In the genomic region with DNA sequence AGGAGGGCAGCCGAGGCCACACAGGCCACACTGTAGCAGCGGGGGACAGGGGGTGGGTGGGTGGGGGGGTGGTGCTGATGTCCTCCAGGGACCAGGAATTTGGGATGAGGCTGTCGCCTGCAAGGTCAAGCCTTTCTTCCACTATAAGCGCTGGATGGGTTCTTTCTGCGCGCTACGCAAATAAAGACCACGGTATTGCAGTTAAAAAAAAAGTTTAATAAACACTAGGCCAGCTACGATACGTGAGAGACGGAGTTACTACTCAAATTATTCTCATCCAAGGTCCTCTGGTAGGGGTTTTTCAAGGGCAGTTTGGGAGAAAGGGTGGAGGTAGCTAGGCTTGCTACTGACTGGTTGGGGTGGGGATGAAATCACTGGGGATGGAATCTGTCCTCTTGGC, we compare ENCODE assay signal across 7 cellular contexts. TPM values are rescaled to one million over a fixed set of nuclear protein-coding genes. Genes with fewer than 3 reads are reported as not detected.
DNase-seq lines count a peak whose midpoint lies in the region; ATAC-seq and TF ChIP-seq lines count a peak whose summit lies in the region.

No MANE protein-coding gene starts in this region.

- BruUV-seq in HCT116 (replicated peaks; lab: Mats Ljungman, UMichigan) = no TSS peak

- TF ChIP-seq CTCF in HCT116 (IDR thresholded peaks at IDR 0.05 in 2 of 3, conservative IDR thresholded peaks at IDR 0.05 in 1 of 3; ENCODE audit: borderline replicate concordance in 1 of 3, insufficient read depth in 1 of 3, low read depth in 2 of 3, low read length in 2 of 3) = no peak

- H3K9me3 ChIP-seq in HCT116 (ENCODE audit: control insufficient read depth in 1 of 2, insufficient read depth in 1 of 2, low read depth in 1 of 2, low read length in 2 of 2) (peaks cover 0 to 3% of the 10 kb centered on the region in 2 experiments; a peak in 1 of 4 replicates), iPS-18c (ENCODE audit: control insufficient read depth, insufficient read depth, low read length) (no peaks in the 10 kb centered on the region)

- H4K20me1 ChIP-seq in HCT116 (ENCODE audit: insufficient read depth) = no peaks in the 10 kb centered on the region

- H3K27ac Mint-ChIP-seq in activated CD4-positive, alpha-beta memory T cell treated with anti-CD3 and anti-CD28 coated beads, Interleukin-2, amount 10 ng/mL, durations not matched to agents 7 days and 5 days = peak overlapping the region; percentile 96

- TF ChIP-seq POLR2A in HCT116 (IDR thresholded peaks at IDR 0.05; ENCODE audit: borderline replicate concordance, extremely low read depth, insufficient read depth, insufficient read length) = no peak

- H3K27me3 ChIP-seq in HCT116 (ENCODE audit: insufficient read depth, low read length) = no peaks in the 10 kb centered on the region

- CTCF ChIA-PET in HCT116 (lab: Charles Lee) = no interaction called here
- CTCF ChIA-PET in activated CD4-positive, alpha-beta memory T cell treated with anti-CD3 and anti-CD28 coated beads, Interleukin-2, amount 10 ng/mL, durations not matched to agents 7 days and 5 days (lab: Charles Lee) = interaction anchor here (1.9 kb wide), 1 partner anchor 38 kb away, joined by 9 read pairs; a partner anchor contains a TSS

- no peaks in the 10 kb centered on the region for H3K27me3 Mint-ChIP-seq in activated CD4-positive, alpha-beta memory T cell treated with anti-CD3 and anti-CD28 coated beads, Interleukin-2, amount 10 ng/mL, durations not matched to agents 7 days and 5 days

- no peak for ATAC-seq in HCT116

- peak overlapping the region; percentile 62; the same call in 1 of the 2 replicates for H3K27ac ChIP-seq in HCT116 (ENCODE audit: low read depth, low read length)
- peak overlapping the region; percentile 77 for H3K27ac ChIP-seq in substantia nigra (ENCODE audit: low read depth, low read length, poor library complexity, severe bottlenecking)

- H3K9me2 ChIP-seq in HCT116 (ENCODE audit: insufficient read depth) = no peaks in the 10 kb centered on the region

- peaks cover 30% of the 10 kb centered on the region for H3K9me3 Mint-ChIP-seq in activated CD4-positive, alpha-beta memory T cell treated with anti-CD3 and anti-CD28 coated beads, Interleukin-2, amount 10 ng/mL, durations not matched to agents 7 days and 5 days

- H3K4me2 ChIP-seq in HCT116 (ENCODE audit: low read length) = peak overlapping the region; percentile 99

- H3K4me1 Mint-ChIP-seq in activated CD4-positive, alpha-beta memory T cell treated with anti-CD3 and anti-CD28 coated beads, Interleukin-2, amount 10 ng/mL, durations not matched to agents 7 days and 5 days = peaks cover 30% of the 10 kb centered on the region

- 0 out of 4 replicates have a peak, but pooled peaks cover 0 to 3% of the 10 kb centered on the region in 2 experiments for H3K36me3 ChIP-seq in HCT116 (ENCODE audit: control insufficient read depth in 1 of 2, insufficient read depth in 2 of 2, low read length in 2 of 2)

- POLR2A ChIA-PET in HCT116 (lab: Charles Lee) = no interaction called here
- POLR2A ChIA-PET in activated CD4-positive, alpha-beta memory T cell treated with anti-CD3 and anti-CD28 coated beads, Interleukin-2, amount 10 ng/mL, durations not matched to agents 7 days and 5 days (lab: Charles Lee) = interaction anchor here (1.0 to 3.9 kb wide), 7 partner anchors 38 to 372 kb away, joined by 3 to 30 read pairs (median 4); a partner anchor contains a TSS

- no peak for TF ChIP-seq RAD21 in HCT116 (IDR thresholded peaks at IDR 0.05; ENCODE audit: low read depth)

- intact Hi-C loops in HCT116 (cut with micrococcal nuclease) = loop anchor here (2.0 kb wide), 1 partner anchor 106 kb away; a partner anchor contains a TSS

- H3K4me3 Mint-ChIP-seq in activated CD4-positive, alpha-beta memory T cell treated with anti-CD3 and anti-CD28 coated beads, Interleukin-2, amount 10 ng/mL, durations not matched to agents 7 days and 5 days = peak overlapping the region; percentile 96

- H3K4me3 ChIP-seq in HCT116 (replicated peaks in 1 of 2; ENCODE audit: low read depth in 1 of 2, low read length in 2 of 2) (peak overlapping the region; percentile 68 to 88), iPS-18c (ENCODE audit: insufficient read depth, low read depth, low read length) (peak overlapping the region; percentile 30; the same call in 1 of the 2 replicates)

- peaks cover 2 to 12% of the 10 kb centered on the region in 2 experiments; a peak in 3 of 4 replicates for H3K4me1 ChIP-seq in HCT116 (ENCODE audit: control insufficient read depth in 1 of 2, insufficient read depth in 2 of 2, low read length in 2 of 2)

- H3K79me2 ChIP-seq in HCT116 (ENCODE audit: insufficient read depth, low read length) = peaks cover 3% of the 10 kb centered on the region; the same call in 1 of the 2 replicates

- H3K9ac ChIP-seq in HCT116 (ENCODE audit: low read length) = no peak overlapping the region; the same call in 1 of the 2 replicates

- no peak overlapping the region for H2AFZ ChIP-seq in HCT116 (ENCODE audit: low read depth, low read length, poor library complexity, severe bottlenecking)

- RAD21 ChIA-PET in HCT116 (lab: Charles Lee; ENCODE audit: low non-redundant PET in 1 of 2, low total read pairs in 2 of 2, uncharacterized antibody in 2 of 2, unreplicated experiment in 2 of 2) = interaction anchor here in 1 of 2 experiments (0.7 kb wide), 1 partner anchor 104 kb away, joined by 3 read pairs; no protein-coding TSS in a partner anchor

- DNase-seq in HCT116 (ENCODE audit: low read depth, low spot score) = no peak
- no peak for DNase-seq in activated CD4-positive, alpha-beta memory T cell treated with anti-CD3 and anti-CD28 coated beads, Interleukin-2, amount 10 ng/mL, durations not matched to agents 7 days and 5 days
- DNase-seq in substantia nigra (lab: John Stamatoyannopoulos, UW) = no peak
- no peak for DNase-seq in activated CD4-positive, CD25-positive, alpha-beta regulatory T cell treated with anti-CD3 and anti-CD28 coated beads, Interleukin-2, amount 50 U/mL, for 72 hours
- DNase-seq in hypothalamus (lab: John Stamatoyannopoulos, UW) = no peak
- no peak for DNase-seq in mesenteric fat pad (ENCODE audit: low spot score)

- peaks cover 59% of the 10 kb centered on the region for H3K36me3 Mint-ChIP-seq in activated CD4-positive, alpha-beta memory T cell treated with anti-CD3 and anti-CD28 coated beads, Interleukin-2, amount 10 ng/mL, durations not matched to agents 7 days and 5 days (ENCODE audit: low read depth)

TF ChIP-seq in HCT116, 20 proteins besides CTCF, POLR2A, EP300 and RAD21 (continues in another document):
- TF ChIP-seq EZH2 (IDR thresholded peaks at IDR 0.05) (no peak), CBX3 (IDR thresholded peaks at IDR 0.05; ENCODE audit: low read depth) (no peak), SIN3A (IDR thresholded peaks at IDR 0.05; ENCODE audit: low read depth) (no peak), EGR1 (IDR thresholded peaks at IDR 0.05; ENCODE audit: low read depth) (no peak), FOSL1 (IDR thresholded peaks at IDR 0.05; ENCODE audit: low read depth) (no peak), ZFX (IDR thresholded peaks at IDR 0.05) (no peak), JUND (IDR thresholded peaks at IDR 0.05) (no peak), SRF (IDR thresholded peaks at IDR 0.05; ENCODE audit: low read depth) (no peak), EZH2phosphoT487 (IDR thresholded peaks at IDR 0.05; ENCODE audit: borderline replicate concordance) (no peak), YY1 (IDR thresholded peaks at IDR 0.05; ENCODE audit: extremely low read depth, insufficient replicate concordance, low read depth, low read length) (no peak)
- TF ChIP-seq, protein P1, sequence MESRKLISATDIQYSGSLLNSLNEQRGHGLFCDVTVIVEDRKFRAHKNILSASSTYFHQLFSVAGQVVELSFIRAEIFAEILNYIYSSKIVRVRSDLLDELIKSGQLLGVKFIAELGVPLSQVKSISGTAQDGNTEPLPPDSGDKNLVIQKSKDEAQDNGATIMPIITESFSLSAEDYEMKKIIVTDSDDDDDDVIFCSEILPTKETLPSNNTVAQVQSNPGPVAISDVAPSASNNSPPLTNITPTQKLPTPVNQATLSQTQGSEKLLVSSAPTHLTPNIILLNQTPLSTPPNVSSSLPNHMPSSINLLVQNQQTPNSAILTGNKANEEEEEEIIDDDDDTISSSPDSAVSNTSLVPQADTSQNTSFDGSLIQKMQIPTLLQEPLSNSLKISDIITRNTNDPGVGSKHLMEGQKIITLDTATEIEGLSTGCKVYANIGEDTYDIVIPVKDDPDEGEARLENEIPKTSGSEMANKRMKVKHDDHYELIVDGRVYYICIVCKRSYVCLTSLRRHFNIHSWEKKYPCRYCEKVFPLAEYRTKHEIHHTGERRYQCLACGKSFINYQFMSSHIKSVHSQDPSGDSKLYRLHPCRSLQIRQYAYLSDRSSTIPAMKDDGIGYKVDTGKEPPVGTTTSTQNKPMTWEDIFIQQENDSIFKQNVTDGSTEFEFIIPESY (IDR thresholded peaks at IDR 0.05; ENCODE audit: extremely low read depth, insufficient replicate concordance, low read length) = no peak
- TF ChIP-seq, protein P2, sequence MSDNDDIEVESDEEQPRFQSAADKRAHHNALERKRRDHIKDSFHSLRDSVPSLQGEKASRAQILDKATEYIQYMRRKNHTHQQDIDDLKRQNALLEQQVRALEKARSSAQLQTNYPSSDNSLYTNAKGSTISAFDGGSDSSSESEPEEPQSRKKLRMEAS (IDR thresholded peaks at IDR 0.05) = no peak
- TF ChIP-seq, protein P3, sequence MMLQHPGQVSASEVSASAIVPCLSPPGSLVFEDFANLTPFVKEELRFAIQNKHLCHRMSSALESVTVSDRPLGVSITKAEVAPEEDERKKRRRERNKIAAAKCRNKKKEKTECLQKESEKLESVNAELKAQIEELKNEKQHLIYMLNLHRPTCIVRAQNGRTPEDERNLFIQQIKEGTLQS (IDR thresholded peaks at IDR 0.05) = no peak

RNA-seq across cellular contexts. Expression of a gene that starts 0.5 kb away (rescaled TPM):
- total RNA-seq in HCT116 (2021; ENCODE audit: unreplicated experiment) (3.6 TPM), mesenteric fat pad (10.5 TPM)
- 1.4 and 2.6 TPM in 2 replicates for polyA plus RNA-seq in HCT116 (2012)
- total RNA-seq in activated CD4-positive, alpha-beta memory T cell treated with anti-CD3 and anti-CD28 coated beads, Interleukin-2, amount 10 ng/mL, durations not matched to agents 7 days and 5 days = 10 to 100 TPM; 14.9 to 16.2 TPM

RNA-seq across cellular contexts. Expression of a gene that starts 38.2 kb away (rescaled TPM):
- not detected for total RNA-seq in HCT116 (2021; ENCODE audit: unreplicated experiment)
- not detected in 2 replicates for polyA plus RNA-seq in HCT116 (2012)
- 1 to 10 TPM; 4.0 to 4.5 TPM for total RNA-seq in activated CD4-positive, alpha-beta memory T cell treated with anti-CD3 and anti-CD28 coated beads, Interleukin-2, amount 10 ng/mL, durations not matched to agents 7 days and 5 days
- 2.0 TPM for total RNA-seq in mesenteric fat pad
